1 cellular context compared by ENCODE assay signal in the genomic region with DNA sequence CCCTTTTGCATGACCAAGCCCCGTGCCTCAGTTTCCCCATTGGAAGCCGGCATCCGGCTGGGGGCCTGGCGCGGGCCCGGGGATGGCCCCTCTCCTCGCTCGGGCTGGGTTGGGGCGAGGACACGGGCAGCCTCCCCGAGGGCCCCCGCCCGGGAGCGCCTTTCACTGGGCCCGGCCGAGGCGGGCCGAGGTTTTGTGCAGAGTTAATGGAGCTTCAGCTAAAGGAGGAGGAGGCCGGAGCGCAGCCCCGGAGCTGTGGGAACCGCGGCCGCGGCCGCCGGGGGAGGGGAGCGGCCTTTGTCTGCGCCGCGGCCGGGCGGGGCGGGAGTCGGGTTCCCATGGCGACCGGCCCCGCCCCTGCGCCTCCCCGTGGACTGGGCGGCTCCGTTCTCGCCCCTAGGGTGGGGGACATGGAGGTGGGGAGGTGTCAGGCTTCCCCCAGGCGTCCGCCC.
TF ChIP-seq lines count a peak whose summit lies in the region.

No MANE protein-coding gene starts in this region.

TF ChIP-seq in HEK293, 187 proteins besides CTCF, POLR2A, EP300 and RAD21 (continued from another document):
- TF ChIP-seq KLF10 (tag by site-specific recombination; IDR thresholded peaks at IDR 0.05), result peak; percentile 54; the same call in 1 of the 2 replicates
- TF ChIP-seq, protein P1, sequence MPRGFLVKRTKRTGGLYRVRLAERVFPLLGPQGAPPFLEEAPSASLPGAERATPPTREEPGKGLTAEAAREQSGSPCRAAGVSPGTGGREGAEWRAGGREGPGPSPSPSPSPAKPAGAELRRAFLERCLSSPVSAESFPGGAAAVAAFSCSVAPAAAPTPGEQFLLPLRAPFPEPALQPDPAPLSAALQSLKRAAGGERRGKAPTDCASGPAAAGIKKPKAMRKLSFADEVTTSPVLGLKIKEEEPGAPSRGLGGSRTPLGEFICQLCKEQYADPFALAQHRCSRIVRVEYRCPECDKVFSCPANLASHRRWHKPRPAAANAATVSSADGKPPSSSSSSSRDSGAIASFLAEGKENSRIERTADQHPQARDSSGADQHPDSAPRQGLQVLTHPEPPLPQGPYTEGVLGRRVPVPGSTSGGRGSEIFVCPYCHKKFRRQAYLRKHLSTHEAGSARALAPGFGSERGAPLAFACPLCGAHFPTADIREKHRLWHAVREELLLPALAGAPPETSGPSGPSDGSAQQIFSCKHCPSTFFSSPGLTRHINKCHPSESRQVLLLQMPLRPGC (tag by site-specific recombination; IDR thresholded peaks at IDR 0.05), result no peak
- TF ChIP-seq ZNF660 (tag by site-specific recombination; IDR thresholded peaks at IDR 0.05), result no peak; the same call in 1 of the 2 replicates
- peak; percentile 61 for TF ChIP-seq ZNF341 (tag by site-specific recombination; IDR thresholded peaks at IDR 0.05; ENCODE audit: low read depth)
- TF ChIP-seq, protein P2, sequence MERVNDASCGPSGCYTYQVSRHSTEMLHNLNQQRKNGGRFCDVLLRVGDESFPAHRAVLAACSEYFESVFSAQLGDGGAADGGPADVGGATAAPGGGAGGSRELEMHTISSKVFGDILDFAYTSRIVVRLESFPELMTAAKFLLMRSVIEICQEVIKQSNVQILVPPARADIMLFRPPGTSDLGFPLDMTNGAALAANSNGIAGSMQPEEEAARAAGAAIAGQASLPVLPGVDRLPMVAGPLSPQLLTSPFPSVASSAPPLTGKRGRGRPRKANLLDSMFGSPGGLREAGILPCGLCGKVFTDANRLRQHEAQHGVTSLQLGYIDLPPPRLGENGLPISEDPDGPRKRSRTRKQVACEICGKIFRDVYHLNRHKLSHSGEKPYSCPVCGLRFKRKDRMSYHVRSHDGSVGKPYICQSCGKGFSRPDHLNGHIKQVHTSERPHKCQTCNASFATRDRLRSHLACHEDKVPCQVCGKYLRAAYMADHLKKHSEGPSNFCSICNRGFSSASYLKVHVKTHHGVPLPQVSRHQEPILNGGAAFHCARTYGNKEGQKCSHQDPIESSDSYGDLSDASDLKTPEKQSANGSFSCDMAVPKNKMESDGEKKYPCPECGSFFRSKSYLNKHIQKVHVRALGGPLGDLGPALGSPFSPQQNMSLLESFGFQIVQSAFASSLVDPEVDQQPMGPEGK (tag by site-specific recombination; IDR thresholded peaks at IDR 0.05), result 0 out of 2 replicates have a peak, but pooled peaks have one; percentile 7
- TF ChIP-seq, protein P3, sequence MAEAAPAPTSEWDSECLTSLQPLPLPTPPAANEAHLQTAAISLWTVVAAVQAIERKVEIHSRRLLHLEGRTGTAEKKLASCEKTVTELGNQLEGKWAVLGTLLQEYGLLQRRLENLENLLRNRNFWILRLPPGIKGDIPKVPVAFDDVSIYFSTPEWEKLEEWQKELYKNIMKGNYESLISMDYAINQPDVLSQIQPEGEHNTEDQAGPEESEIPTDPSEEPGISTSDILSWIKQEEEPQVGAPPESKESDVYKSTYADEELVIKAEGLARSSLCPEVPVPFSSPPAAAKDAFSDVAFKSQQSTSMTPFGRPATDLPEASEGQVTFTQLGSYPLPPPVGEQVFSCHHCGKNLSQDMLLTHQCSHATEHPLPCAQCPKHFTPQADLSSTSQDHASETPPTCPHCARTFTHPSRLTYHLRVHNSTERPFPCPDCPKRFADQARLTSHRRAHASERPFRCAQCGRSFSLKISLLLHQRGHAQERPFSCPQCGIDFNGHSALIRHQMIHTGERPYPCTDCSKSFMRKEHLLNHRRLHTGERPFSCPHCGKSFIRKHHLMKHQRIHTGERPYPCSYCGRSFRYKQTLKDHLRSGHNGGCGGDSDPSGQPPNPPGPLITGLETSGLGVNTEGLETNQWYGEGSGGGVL (tag by site-specific recombination; IDR thresholded peaks at IDR 0.05), result peak; percentile 27; the same call in 1 of the 2 replicates
- no peak for TF ChIP-seq ZNF404 (tag by site-specific recombination; IDR thresholded peaks at IDR 0.05)
- TF ChIP-seq ZNF555 (tag by site-specific recombination; conservative IDR thresholded peaks at IDR 0.05), result no peak
- TF ChIP-seq ZEB2 (tag by site-specific recombination; IDR thresholded peaks at IDR 0.05), result 0 out of 2 replicates have a peak, but pooled peaks have one; percentile 18
- no peak for TF ChIP-seq ZNF623 (tag by site-specific recombination; IDR thresholded peaks at IDR 0.05)
- TF ChIP-seq, protein P4, sequence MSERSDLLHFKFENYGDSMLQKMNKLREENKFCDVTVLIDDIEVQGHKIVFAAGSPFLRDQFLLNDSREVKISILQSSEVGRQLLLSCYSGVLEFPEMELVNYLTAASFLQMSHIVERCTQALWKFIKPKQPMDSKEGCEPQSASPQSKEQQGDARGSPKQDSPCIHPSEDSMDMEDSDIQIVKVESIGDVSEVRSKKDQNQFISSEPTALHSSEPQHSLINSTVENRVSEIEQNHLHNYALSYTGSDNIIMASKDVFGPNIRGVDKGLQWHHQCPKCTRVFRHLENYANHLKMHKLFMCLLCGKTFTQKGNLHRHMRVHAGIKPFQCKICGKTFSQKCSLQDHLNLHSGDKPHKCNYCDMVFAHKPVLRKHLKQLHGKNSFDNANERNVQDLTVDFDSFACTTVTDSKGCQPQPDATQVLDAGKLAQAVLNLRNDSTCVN (tag by site-specific recombination; optimal IDR thresholded peaks at IDR 0.05), result peak; percentile 50
- peak; percentile 86 for TF ChIP-seq ZBTB20 (tag by site-specific recombination; IDR thresholded peaks at IDR 0.05)
- TF ChIP-seq RBAK (tag by site-specific recombination; IDR thresholded peaks at IDR 0.05), result no peak
- TF ChIP-seq, protein P5, sequence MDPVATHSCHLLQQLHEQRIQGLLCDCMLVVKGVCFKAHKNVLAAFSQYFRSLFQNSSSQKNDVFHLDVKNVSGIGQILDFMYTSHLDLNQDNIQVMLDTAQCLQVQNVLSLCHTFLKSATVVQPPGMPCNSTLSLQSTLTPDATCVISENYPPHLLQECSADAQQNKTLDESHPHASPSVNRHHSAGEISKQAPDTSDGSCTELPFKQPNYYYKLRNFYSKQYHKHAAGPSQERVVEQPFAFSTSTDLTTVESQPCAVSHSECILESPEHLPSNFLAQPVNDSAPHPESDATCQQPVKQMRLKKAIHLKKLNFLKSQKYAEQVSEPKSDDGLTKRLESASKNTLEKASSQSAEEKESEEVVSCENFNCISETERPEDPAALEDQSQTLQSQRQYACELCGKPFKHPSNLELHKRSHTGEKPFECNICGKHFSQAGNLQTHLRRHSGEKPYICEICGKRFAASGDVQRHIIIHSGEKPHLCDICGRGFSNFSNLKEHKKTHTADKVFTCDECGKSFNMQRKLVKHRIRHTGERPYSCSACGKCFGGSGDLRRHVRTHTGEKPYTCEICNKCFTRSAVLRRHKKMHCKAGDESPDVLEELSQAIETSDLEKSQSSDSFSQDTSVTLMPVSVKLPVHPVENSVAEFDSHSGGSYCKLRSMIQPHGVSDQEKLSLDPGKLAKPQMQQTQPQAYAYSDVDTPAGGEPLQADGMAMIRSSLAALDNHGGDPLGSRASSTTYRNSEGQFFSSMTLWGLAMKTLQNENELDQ (tag by site-specific recombination; IDR thresholded peaks at IDR 0.05; ENCODE audit: low read depth), result no peak
- TF ChIP-seq IKZF3 (tag by site-specific recombination; IDR thresholded peaks at IDR 0.05), result peak; percentile 50; the same call in 1 of the 2 replicates
- peak; percentile 51 for TF ChIP-seq ZFHX2 (tag by site-specific recombination; conservative IDR thresholded peaks at IDR 0.05)
